In genomic region chr6:42217165-42217522, GRCh38 we compare ENCODE assay signal across 9 cellular contexts. TPM values are rescaled to one million over a fixed set of nuclear protein-coding genes. Genes with fewer than 3 reads are reported as not detected.
DNase-seq lines count a peak whose midpoint lies in the region; ATAC-seq, FAIRE-seq and TF ChIP-seq lines count a peak whose summit lies in the region.
"Had no signal": no experiment of that assay in that cellular context is flagged by ENCODE, and none has a peak within 500 bp of the region (broad histone marks: within the 10 kb centered on the region; RNA-seq: fewer than 3 reads in every experiment).

No MANE protein-coding gene starts in this region.

- POLR2A ChIA-PET in K562 (lab: Yijun Ruan, JAX) = interaction anchor here (0.6 to 2.6 kb wide), 10 partner anchors 9 to 524 kb away, joined by 3 to 13 read pairs (median 4); no protein-coding TSS in a partner anchor

- no peak for TF ChIP-seq CTCF in K562 (IDR thresholded peaks at IDR 0.05 in 2 of 3, conservative IDR thresholded peaks at IDR 0.05 in 1 of 3; ENCODE audit: insufficient read depth in 2 of 3, low read depth in 1 of 3, low read length in 3 of 3)
- TF ChIP-seq CTCF in lung (IDR thresholded peaks at IDR 0.05; ENCODE audit: control extremely low read depth, extremely low read depth) = no peak

- DNase-seq in activated naive CD4-positive, alpha-beta T cell (lab: John Stamatoyannopoulos, UW) = no peak
- DNase-seq in K562 (ENCODE audit: extremely low read depth in 1 of 4, low spot score in 3 of 4) = peak in 2 of 4 experiments; percentile 48 to 50
- no peak for DNase-seq in lung (ENCODE audit: low spot score)
- DNase-seq in HPDE6-E6E7 (ENCODE audit: extremely low spot score) = no peak

- H3K27ac Mint-ChIP-seq in activated naive CD4-positive, alpha-beta T cell treated with anti-CD3 and anti-CD28 coated beads, Interleukin-2, amount 50 U/mL, for 24 hours = peak overlapping the region; percentile 99

- H3K4me3 Mint-ChIP-seq in activated naive CD4-positive, alpha-beta T cell treated with anti-CD3 and anti-CD28 coated beads, Interleukin-2, amount 50 U/mL, for 24 hours = peak overlapping the region; percentile 99

- H2AFZ ChIP-seq in K562 (ENCODE audit: low read depth, low read length) = peak overlapping the region; percentile 84

- 1% methylated on average over 6 of the region's 6 CpGs for WGBS in K562 (ENCODE audit: insufficient coverage, low coverage, missing lambda C conversion rate)
- WGBS in lung, 2 donors = 5% methylated on average over 6 of the region's 6 CpGs
- WGBS in urinary bladder = 2% methylated on average over 6 of the region's 6 CpGs

- TSS peak; percentile 78 for BruUV-seq in K562 (replicated peaks; lab: Mats Ljungman, UMichigan)

- H3K27ac ChIP-seq in K562 (ENCODE audit: extremely low read depth, low read depth, low read length) (peak overlapping the region; percentile 92), lung (ENCODE audit: low read depth in 1 of 2, low read length in 1 of 2) (peak overlapping the region in 1 of 2 donors; percentile 58), urinary bladder (ENCODE audit: low read depth) (no peak overlapping the region)

- in situ Hi-C loops in K562 (cut with MboI) = loop anchor here (5.0 kb wide), 1 partner anchor 140 kb away; no protein-coding TSS in a partner anchor

- H3K4me1 ChIP-seq in K562 (replicated peaks in 1 of 2; ENCODE audit: control insufficient read depth in 2 of 2, insufficient read depth in 2 of 2, low read length in 2 of 2) (peaks cover 6 to 14% of the 10 kb centered on the region in 2 experiments; a peak in 4 of 5 replicates), lung (ENCODE audit: control insufficient read depth in 2 of 2, insufficient read depth in 2 of 2, low read length in 2 of 2) (no peaks in the 10 kb centered on the region), urinary bladder (ENCODE audit: insufficient read depth) (no peaks in the 10 kb centered on the region)

- intact Hi-C loops in K562 (cut with micrococcal nuclease) = loop anchor here (5.0 to 10.0 kb wide), 3 partner anchors 112 to 435 kb away; partner anchors contain the start of gene PRICKLE4

- H3K4me1 Mint-ChIP-seq in activated naive CD4-positive, alpha-beta T cell treated with anti-CD3 and anti-CD28 coated beads, Interleukin-2, amount 50 U/mL, for 24 hours = peaks cover 36% of the 10 kb centered on the region

- CTCF ChIA-PET in K562 (lab: Yijun Ruan, JAX; ENCODE audit: low intra/inter-chr PET ratio) = interaction anchor here (1.5 kb wide), 1 partner anchor 142 kb away, joined by 5 read pairs; no protein-coding TSS in a partner anchor

- H4K20me1 ChIP-seq in K562 (replicated peaks; ENCODE audit: control insufficient read depth, insufficient read depth, low read length) = no peaks in the 10 kb centered on the region

- no peak for FAIRE-seq in K562 (lab: Jason Lieb, UNC)

- peaks cover 46% of the 10 kb centered on the region for H3K79me2 ChIP-seq in K562 (ENCODE audit: control insufficient read depth, insufficient read depth, low read length)

- H3K27me3 ChIP-seq in K562 (ENCODE audit: control insufficient read depth in 2 of 2, insufficient read depth in 2 of 2, low read length in 2 of 2) (no peaks in the 10 kb centered on the region), lung (ENCODE audit: control insufficient read depth, insufficient read depth) (no peaks in the 10 kb centered on the region)

- H3K27me3 Mint-ChIP-seq in activated naive CD4-positive, alpha-beta T cell treated with anti-CD3 and anti-CD28 coated beads, Interleukin-2, amount 50 U/mL, for 24 hours = no peaks in the 10 kb centered on the region

- no peaks in the 10 kb centered on the region for H3K9me3 Mint-ChIP-seq in activated naive CD4-positive, alpha-beta T cell treated with anti-CD3 and anti-CD28 coated beads, Interleukin-2, amount 50 U/mL, for 24 hours

- no peaks in the 10 kb centered on the region for H3K9me1 ChIP-seq in K562 (ENCODE audit: control insufficient read depth, insufficient read depth, low read length)

- TF ChIP-seq EP300 in K562 (IDR thresholded peaks at IDR 0.05; ENCODE audit: low read length) = no peak

- peak overlapping the region; percentile 88 to 98 for H3K9ac ChIP-seq in K562 (ENCODE audit: insufficient read depth in 1 of 2, low read depth in 2 of 2, low read length in 2 of 2)

- H3K9me3 ChIP-seq in K562 (replicated peaks; ENCODE audit: control insufficient read depth, insufficient read depth, low read depth, low read length) (no peaks in the 10 kb centered on the region), lung (ENCODE audit: control insufficient read depth in 2 of 2, insufficient read depth in 1 of 2, low read length in 1 of 2) (no peaks in the 10 kb centered on the region)

- no peak for TF ChIP-seq POLR2A in K562 (conservative IDR thresholded peaks at IDR 0.05)

- H3K36me3 Mint-ChIP-seq in activated naive CD4-positive, alpha-beta T cell treated with anti-CD3 and anti-CD28 coated beads, Interleukin-2, amount 50 U/mL, for 24 hours = peaks cover 13% of the 10 kb centered on the region

- peak overlapping the region; percentile 77 for H3K4me3 ChIP-seq in K562
- peak overlapping the region; percentile 67 for H3K4me3 ChIP-seq in lung
- peak overlapping the region; percentile 61 for H3K4me3 ChIP-seq in urinary bladder (ENCODE audit: low read depth, low read length)

- peak overlapping the region; percentile 92 for H3K4me2 ChIP-seq in K562 (ENCODE audit: insufficient read depth, low read length)

- H3K36me3 ChIP-seq in K562 (ENCODE audit: control insufficient read depth, insufficient read depth, low read length) (peaks cover 32% of the 10 kb centered on the region), lung (ENCODE audit: control insufficient read depth in 2 of 2, insufficient read depth in 2 of 2, low read length in 2 of 2) (peaks cover 3 to 8% of the 10 kb centered on the region in 2 donors), urinary bladder (ENCODE audit: insufficient read depth) (no peaks in the 10 kb centered on the region)

- no peak for TF ChIP-seq RAD21 in K562 (CRISPR knock-in tag; conservative IDR thresholded peaks at IDR 0.05 in 1 of 2, IDR thresholded peaks at IDR 0.05 in 1 of 2)

- ATAC-seq in K562 (peak; percentile 25), lung (ENCODE audit: insufficient read depth, low FRiP score) (no peak), HG03280 (IDR thresholded peaks at IDR 0.05; ENCODE audit: unreplicated experiment) (no peak), GM19463 (IDR thresholded peaks at IDR 0.05; ENCODE audit: unreplicated experiment) (no peak)

RNA-seq across cellular contexts. Expression of gene MRPS10, which starts 0.5 kb away (rescaled TPM):
- total RNA-seq in K562 (2011; cell fraction: chromatin; rRNA removed; ENCODE audit: low replicate concordance) = 25.3 and 53.6 TPM in 2 replicates
- total RNA-seq in K562 (2011; cell fraction: nucleolus; rRNA removed) = 17.6 and 18.5 TPM in 2 replicates
- 37.0 and 65.0 TPM in 2 replicates for total RNA-seq in K562 (2011; cell fraction: nucleoplasm; rRNA removed)
- 48.6 and 50.3 TPM in 2 replicates for total RNA-seq in K562 (2014; rRNA removed)
- total RNA-seq in K562 (2014; rRNA removed; fragmentation: Illumina TruSeq; extraction: Trizol) = 93.7 and 106 TPM in 2 replicates
- 72.7 and 78.8 TPM in 2 replicates for total RNA-seq in K562 (2015; rRNA removed; fragmentation: Illumina TruSeq; extraction: Trizol)
- 51.1 and 53.7 TPM in 2 replicates for total RNA-seq in K562 (2021)
- polyA plus RNA-seq in K562 (2011; rRNA removed) = 57.0 and 102 TPM in 2 replicates
- 26.0 and 42.1 TPM in 2 replicates for polyA plus RNA-seq in K562 (2011; cell fraction: cytosol; rRNA removed)
- 11.1 and 15.9 TPM in 2 replicates for polyA plus RNA-seq in K562 (2011; cell fraction: nucleus; rRNA removed)
- 55.9 and 63.4 TPM in 2 replicates for polyA plus RNA-seq in K562 (2012)
- polyA plus RNA-seq in K562 (2014; fragmentation: Illumina TruSeq; extraction: Trizol) = 94.8 and 99.9 TPM in 2 replicates
- 100 to 1,000 TPM; 126 to 166 TPM for polyA plus RNA-seq in K562 (2014; fragmentation: Nextera tagmentation; extraction: Ambion mirVana)
- polyA plus RNA-seq in K562 (2014; rRNA removed) = 65.9 and 86.5 TPM in 2 replicates
- 48.2 and 55.1 TPM in 2 replicates for polyA minus RNA-seq in K562 (2011; rRNA and poly(A)+ RNA removed)
- 13.4 and 24.6 TPM in 2 replicates for polyA minus RNA-seq in K562 (2011; cell fraction: cytosol; rRNA and poly(A)+ RNA removed)
- 8.6 and 17.8 TPM in 2 replicates for polyA minus RNA-seq in K562 (2011; cell fraction: nucleus; rRNA and poly(A)+ RNA removed)
- total RNA-seq in lung = 10 to 100 TPM; 23.7 to 26.5 TPM
- 10 to 100 TPM; 19.7 to 21.3 TPM for polyA plus RNA-seq in lung
- total RNA-seq in urinary bladder = 46.4 TPM
- polyA plus RNA-seq in urinary bladder = 24.1 TPM

RNA-seq across cellular contexts. Expression of gene GUCA1B, which starts 22.4 kb away (rescaled TPM):
- 3.9 and 6.5 TPM in 2 replicates for total RNA-seq in K562 (2011; cell fraction: chromatin; rRNA removed; ENCODE audit: low replicate concordance)
- total RNA-seq in K562 (2011; cell fraction: nucleolus; rRNA removed) = 3.2 and 3.3 TPM in 2 replicates
- 5.9 and 7.7 TPM in 2 replicates for total RNA-seq in K562 (2011; cell fraction: nucleoplasm; rRNA removed)
- total RNA-seq in K562 (2014; rRNA removed) (0.20 and 0.23 TPM in 2 replicates), K562 (2014; rRNA removed; fragmentation: Illumina TruSeq; extraction: Trizol) (0.69 and 0.77 TPM in 2 replicates), K562 (2015; rRNA removed; fragmentation: Illumina TruSeq; extraction: Trizol) (0.34 and 0.51 TPM in 2 replicates), K562 (2021) (0.92 and 0.95 TPM in 2 replicates), lung (1 to 10 TPM; 1.2 to 1.7 TPM), urinary bladder (0.95 TPM)
- polyA plus RNA-seq in K562 (2011; rRNA removed) (0.54 and 1.7 TPM in 2 replicates), K562 (2014; fragmentation: Illumina TruSeq; extraction: Trizol) (0.43 and 0.48 TPM in 2 replicates), K562 (2014; fragmentation: Nextera tagmentation; extraction: Ambion mirVana) (not detected), K562 (2014; rRNA removed) (0.21 TPM in 1 of 2 replicates, not detected in the other), lung (under 1 TPM; 0.44 to 0.93 TPM), urinary bladder (0.30 TPM)
- 0.19 and 1.4 TPM in 2 replicates for polyA plus RNA-seq in K562 (2011; cell fraction: cytosol; rRNA removed)
- 2.5 and 3.8 TPM in 2 replicates for polyA plus RNA-seq in K562 (2011; cell fraction: nucleus; rRNA removed)
- polyA plus RNA-seq in K562 (2012) = 0.40 and 1.4 TPM in 2 replicates
- 0.60 and 1.3 TPM in 2 replicates for polyA minus RNA-seq in K562 (2011; rRNA and poly(A)+ RNA removed)
- polyA minus RNA-seq in K562 (2011; cell fraction: cytosol; rRNA and poly(A)+ RNA removed) = not detected in 2 replicates
- 0.54 and 1.7 TPM in 2 replicates for polyA minus RNA-seq in K562 (2011; cell fraction: nucleus; rRNA and poly(A)+ RNA removed)

RNA-seq across cellular contexts. Expression of gene GUCA1A, which starts 44.0 kb away (rescaled TPM):
- total RNA-seq in K562 (2011; cell fraction: chromatin; rRNA removed; ENCODE audit: low replicate concordance) = not detected in 2 replicates
- not detected in 2 replicates for total RNA-seq in K562 (2011; cell fraction: nucleolus; rRNA removed)
- total RNA-seq in K562 (2011; cell fraction: nucleoplasm; rRNA removed) = not detected in 2 replicates
- not detected in 2 replicates for total RNA-seq in K562 (2014; rRNA removed)
- not detected in 2 replicates for total RNA-seq in K562 (2014; rRNA removed; fragmentation: Illumina TruSeq; extraction: Trizol)
- not detected in 2 replicates for total RNA-seq in K562 (2015; rRNA removed; fragmentation: Illumina TruSeq; extraction: Trizol)
- total RNA-seq in K562 (2021) = not detected in 2 replicates
- polyA plus RNA-seq in K562 (2011; rRNA removed) = not detected in 2 replicates
- not detected in 2 replicates for polyA plus RNA-seq in K562 (2011; cell fraction: cytosol; rRNA removed)
- not detected in 2 replicates for polyA plus RNA-seq in K562 (2011; cell fraction: nucleus; rRNA removed)
- polyA plus RNA-seq in K562 (2012) = not detected in 2 replicates
- polyA plus RNA-seq in K562 (2014; fragmentation: Illumina TruSeq; extraction: Trizol) = not detected in 2 replicates
- polyA plus RNA-seq in K562 (2014; fragmentation: Nextera tagmentation; extraction: Ambion mirVana) = not detected
- not detected in 2 replicates for polyA plus RNA-seq in K562 (2014; rRNA removed)
- not detected in 2 replicates for polyA minus RNA-seq in K562 (2011; rRNA and poly(A)+ RNA removed)
- not detected in 2 replicates for polyA minus RNA-seq in K562 (2011; cell fraction: cytosol; rRNA and poly(A)+ RNA removed)
- not detected in 2 replicates for polyA minus RNA-seq in K562 (2011; cell fraction: nucleus; rRNA and poly(A)+ RNA removed)
- total RNA-seq in lung = not detected
- under 1 TPM; 0.02 to 0.04 TPM for polyA plus RNA-seq in lung
- total RNA-seq in urinary bladder = 2.5 TPM
- polyA plus RNA-seq in urinary bladder = 0.16 TPM
- total RNA-seq: dermis microvascular lymphatic vessel endothelial cell had no signal
